8 cellular contexts compared by ENCODE assay signal in the genomic region with DNA sequence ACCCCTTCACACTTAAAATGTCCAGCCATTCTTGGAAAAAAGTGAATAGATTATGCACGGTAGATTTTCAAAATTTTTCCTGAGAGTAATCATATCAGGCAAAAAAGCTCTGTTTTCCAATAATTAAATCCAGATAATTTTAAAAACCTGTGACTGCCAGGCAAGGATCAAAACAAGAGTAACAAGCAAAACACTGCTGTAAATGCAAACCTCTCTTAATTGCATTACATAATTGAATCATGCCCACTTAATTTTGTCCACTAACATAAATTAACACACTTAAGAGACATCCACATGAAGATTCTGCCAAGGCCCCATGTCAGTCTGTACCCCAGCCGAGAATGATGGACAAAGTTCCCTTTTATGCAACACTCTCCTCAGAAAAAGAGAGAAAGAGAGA.
"Had no signal": no experiment of that assay in that cellular context is flagged by ENCODE, and none has a peak within 500 bp of the region (broad histone marks: within the 10 kb centered on the region; RNA-seq: fewer than 3 reads in every experiment).

No MANE protein-coding gene starts in this region.

- DNase-seq: GM23248, GOT3, H7, HFFc6, IMR-90 had no signal

- H3K36me3 ChIP-seq: HAP-1 had no signal

- ATAC-seq: HCT116, K562 had no signal

- H3K9ac ChIP-seq: GM23248 had no signal

- H3K4me3 ChIP-seq: GM23248, HAP-1, K562 had no signal

- H3K4me1 ChIP-seq: HAP-1 had no signal

- H3K27ac ChIP-seq: GM23248 had no signal

- H2AFZ ChIP-seq: GM23248 had no signal
